8 cellular contexts compared by ENCODE assay signal in the genomic region with DNA sequence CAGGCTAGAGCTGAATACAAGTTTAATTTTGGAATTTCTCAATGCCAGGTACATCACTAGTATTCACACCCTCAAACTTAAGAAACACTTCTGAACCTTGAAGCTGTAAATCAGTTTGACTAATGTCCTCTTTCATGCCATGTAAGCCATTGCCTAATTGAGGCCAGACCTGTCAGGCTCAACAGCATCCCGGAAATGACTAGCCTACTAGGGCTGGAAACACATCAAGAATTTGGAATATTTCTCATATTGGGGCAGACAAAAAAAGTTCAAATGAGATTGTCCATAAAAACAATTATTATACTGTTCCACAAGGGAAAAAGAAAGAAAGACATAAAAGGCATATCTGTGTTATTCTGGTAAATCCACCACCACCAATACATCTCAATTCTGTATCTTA. TPM values are rescaled to one million over a fixed set of nuclear protein-coding genes. Genes with fewer than 3 reads are reported as not detected.
DNase-seq lines count a peak whose midpoint lies in the region; ATAC-seq and TF ChIP-seq lines count a peak whose summit lies in the region.

No MANE protein-coding gene starts in this region.

- H3K27ac Mint-ChIP-seq in effector memory CD8-positive, alpha-beta T cell: no peak overlapping the region

- peaks cover 31 to 45% of the 10 kb centered on the region in 2 donors for H3K4me1 Mint-ChIP-seq in effector memory CD8-positive, alpha-beta T cell (ENCODE audit: low read depth in 2 of 2)

- H3K4me3 Mint-ChIP-seq in effector memory CD8-positive, alpha-beta T cell: peak overlapping the region; percentile 94 to 96

- no peaks in the 10 kb centered on the region for H3K9me3 Mint-ChIP-seq in effector memory CD8-positive, alpha-beta T cell

- no peak overlapping the region for H2AFZ ChIP-seq in OCI-LY1 (ENCODE audit: low read length)

- TF ChIP-seq CTCF in GM06990 (IDR thresholded peaks at IDR 0.05; ENCODE audit: insufficient read depth, low read length, poor library complexity, severe bottlenecking): no peak
- no peak for TF ChIP-seq CTCF in OCI-LY1 (IDR thresholded peaks at IDR 0.05; ENCODE audit: low read length)
- no peak for TF ChIP-seq CTCF in omental fat pad (IDR thresholded peaks at IDR 0.05)

- no peaks in the 10 kb centered on the region for H3K9me2 ChIP-seq in OCI-LY1 (ENCODE audit: low read depth, low read length)

- no peaks in the 10 kb centered on the region for H3K27me3 Mint-ChIP-seq in effector memory CD8-positive, alpha-beta T cell

- H3K79me2 ChIP-seq in OCI-LY1 (ENCODE audit: insufficient read depth, low read length): peaks cover 28% of the 10 kb centered on the region

- H3F3A ChIP-seq in OCI-LY1 (ENCODE audit: insufficient read depth, low read length): no peaks in the 10 kb centered on the region; the same call in 1 of the 2 replicates

- no peak for ATAC-seq in effector memory CD8-positive, alpha-beta T cell (replicated peaks)
- ATAC-seq in omental fat pad (ENCODE audit: low FRiP score) (peak; percentile 42), HG02885 (IDR thresholded peaks at IDR 0.05; ENCODE audit: poor library complexity, unreplicated experiment) (no peak), HG03469 (IDR thresholded peaks at IDR 0.05; ENCODE audit: unreplicated experiment) (no peak)

- no peak overlapping the region for H3K27ac ChIP-seq in OCI-LY1 (ENCODE audit: low read depth, low read length, poor library complexity, severe bottlenecking)

- H4K20me1 ChIP-seq in OCI-LY1 (ENCODE audit: insufficient read depth, low read length): no peaks in the 10 kb centered on the region

- no peaks in the 10 kb centered on the region for H3K9me3 ChIP-seq in OCI-LY1 (ENCODE audit: low read length)

- H3K36me3 ChIP-seq in GM06990 (ENCODE audit: control insufficient read depth, insufficient read depth, low read length): no peaks in the 10 kb centered on the region
- no peaks in the 10 kb centered on the region for H3K36me3 ChIP-seq in OCI-LY1 (ENCODE audit: insufficient read depth, low read length)

- DNase-seq in GM06990 (ENCODE audit: extremely low read depth, insufficient read length) (no peak), omental fat pad (ENCODE audit: low spot score) (no peak), 8988T (no peak)
- no peak for DNase-seq in effector memory CD8-positive, alpha-beta T cell
- DNase-seq in stimulated activated CD4-positive, alpha-beta T cell treated with anti-CD3 and anti-CD28 coated beads, Interleukin-12 subunit alpha, Interleukin-12 subunit beta, amount 100 ng/mL, for 4 hours: no peak

- H3K4me3 ChIP-seq in GM06990 (replicated peaks; ENCODE audit: low read depth, low read length) (peak overlapping the region; percentile 87), OCI-LY1 (ENCODE audit: low read depth, low read length, poor library complexity, severe bottlenecking) (peak overlapping the region; percentile 90)

- H3K9ac ChIP-seq in OCI-LY1 (ENCODE audit: low read length): peak overlapping the region; percentile 88; the same call in 1 of the 2 replicates

- H3K27me3 ChIP-seq in GM06990 (replicated peaks; ENCODE audit: control insufficient read depth, insufficient read depth, low read length) (no peaks in the 10 kb centered on the region), OCI-LY1 (ENCODE audit: insufficient read depth, low read length) (no peaks in the 10 kb centered on the region)

- H3K36me3 Mint-ChIP-seq in effector memory CD8-positive, alpha-beta T cell (ENCODE audit: insufficient read depth): peaks cover 20% of the 10 kb centered on the region

- peaks cover 42% of the 10 kb centered on the region for H3K4me1 ChIP-seq in OCI-LY1 (ENCODE audit: insufficient read depth, low read length, severe bottlenecking)

- peak overlapping the region; percentile 99 for H3K4me2 ChIP-seq in OCI-LY1 (ENCODE audit: low read length)

RNA-seq across cellular contexts. Expression of gene USP32, which starts 1.7 kb away (rescaled TPM):
- total RNA-seq in omental fat pad: 10 to 100 TPM; 53.3 to 91.6 (median 69.7) TPM

RNA-seq across cellular contexts. Expression of gene CHCT1, which starts 32.1 kb away (rescaled TPM):
- not detected for total RNA-seq in omental fat pad
